Comparison of ENCODE assay signal across 1 cellular context in the genomic region with DNA sequence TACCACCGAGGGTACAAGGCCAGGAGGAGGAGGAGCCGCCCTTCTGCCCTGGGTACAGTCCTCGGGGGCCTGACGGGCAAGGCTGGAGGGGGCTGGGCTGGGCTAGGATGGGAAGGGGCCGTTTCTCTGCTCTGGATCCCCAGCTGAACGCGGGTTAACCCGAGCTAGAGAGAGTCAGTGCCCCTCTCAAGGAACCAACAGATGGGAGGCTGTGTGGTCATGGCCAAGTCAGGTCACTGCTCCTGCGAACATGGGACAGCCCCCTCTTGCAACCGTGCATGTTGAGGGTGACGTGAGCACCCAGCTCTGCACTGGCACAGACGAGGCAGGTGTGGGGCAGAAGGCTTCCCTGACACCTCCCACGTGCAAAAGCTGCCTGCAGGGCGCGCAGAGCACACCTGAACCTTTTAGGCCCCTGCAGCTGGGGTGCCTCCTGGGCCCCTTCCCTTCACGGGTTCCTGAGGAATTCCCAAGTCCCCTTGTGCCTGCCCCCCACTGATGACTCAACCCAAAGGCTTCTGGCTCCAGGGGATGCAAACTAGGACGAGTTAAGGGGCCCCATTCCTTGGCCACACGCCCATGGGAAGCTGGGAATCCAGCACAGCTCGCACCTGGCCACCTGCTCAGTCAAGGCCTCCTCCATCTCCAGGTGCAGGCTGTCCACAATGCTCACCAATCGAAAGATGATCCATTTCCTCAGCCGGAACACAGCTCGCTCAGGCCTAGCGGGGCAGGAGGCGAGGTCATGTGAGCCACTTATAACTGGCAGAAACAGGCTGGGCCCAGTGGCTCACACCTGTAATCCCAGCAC.
TF ChIP-seq lines count a peak whose summit lies in the region.

No MANE protein-coding gene starts in this region.

TF ChIP-seq in GM12878, 131 proteins besides CTCF, POLR2A, EP300 and RAD21:
- no peak for TF ChIP-seq ESRRA (IDR thresholded peaks at IDR 0.05; ENCODE audit: low read length)
- TF ChIP-seq CBX3 (IDR thresholded peaks at IDR 0.05; ENCODE audit: borderline replicate concordance, low read depth) = no peak
- TF ChIP-seq, protein P1, sequence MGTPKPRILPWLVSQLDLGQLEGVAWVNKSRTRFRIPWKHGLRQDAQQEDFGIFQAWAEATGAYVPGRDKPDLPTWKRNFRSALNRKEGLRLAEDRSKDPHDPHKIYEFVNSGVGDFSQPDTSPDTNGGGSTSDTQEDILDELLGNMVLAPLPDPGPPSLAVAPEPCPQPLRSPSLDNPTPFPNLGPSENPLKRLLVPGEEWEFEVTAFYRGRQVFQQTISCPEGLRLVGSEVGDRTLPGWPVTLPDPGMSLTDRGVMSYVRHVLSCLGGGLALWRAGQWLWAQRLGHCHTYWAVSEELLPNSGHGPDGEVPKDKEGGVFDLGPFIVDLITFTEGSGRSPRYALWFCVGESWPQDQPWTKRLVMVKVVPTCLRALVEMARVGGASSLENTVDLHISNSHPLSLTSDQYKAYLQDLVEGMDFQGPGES (IDR thresholded peaks at IDR 0.05) = no peak
- no peak for TF ChIP-seq BMI1 (IDR thresholded peaks at IDR 0.05; ENCODE audit: borderline replicate concordance)
- no peak for TF ChIP-seq CHD1 (IDR thresholded peaks at IDR 0.05; ENCODE audit: low read depth, low read length)
- no peak for TF ChIP-seq GABPA (IDR thresholded peaks at IDR 0.05; ENCODE audit: low read depth)
- no peak for TF ChIP-seq ZNF207 (IDR thresholded peaks at IDR 0.05; ENCODE audit: borderline replicate concordance)
- no peak for TF ChIP-seq MYC (IDR thresholded peaks at IDR 0.05; ENCODE audit: insufficient read depth, insufficient read length, insufficient replicate concordance, low read length, severe bottlenecking)
- TF ChIP-seq SUPT20H (IDR thresholded peaks at IDR 0.05; ENCODE audit: borderline replicate concordance, control insufficient read depth, low read depth, low read length) = no peak
- no peak for TF ChIP-seq NBN (IDR thresholded peaks at IDR 0.05)
- TF ChIP-seq, protein P2, sequence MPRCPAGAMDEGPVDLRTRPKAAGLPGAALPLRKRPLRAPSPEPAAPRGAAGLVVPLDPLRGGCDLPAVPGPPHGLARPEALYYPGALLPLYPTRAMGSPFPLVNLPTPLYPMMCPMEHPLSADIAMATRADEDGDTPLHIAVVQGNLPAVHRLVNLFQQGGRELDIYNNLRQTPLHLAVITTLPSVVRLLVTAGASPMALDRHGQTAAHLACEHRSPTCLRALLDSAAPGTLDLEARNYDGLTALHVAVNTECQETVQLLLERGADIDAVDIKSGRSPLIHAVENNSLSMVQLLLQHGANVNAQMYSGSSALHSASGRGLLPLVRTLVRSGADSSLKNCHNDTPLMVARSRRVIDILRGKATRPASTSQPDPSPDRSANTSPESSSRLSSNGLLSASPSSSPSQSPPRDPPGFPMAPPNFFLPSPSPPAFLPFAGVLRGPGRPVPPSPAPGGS (IDR thresholded peaks at IDR 0.05; ENCODE audit: borderline replicate concordance, insufficient read depth, low read depth, low read length, poor library complexity, severe bottlenecking) = no peak
- TF ChIP-seq, protein P3, sequence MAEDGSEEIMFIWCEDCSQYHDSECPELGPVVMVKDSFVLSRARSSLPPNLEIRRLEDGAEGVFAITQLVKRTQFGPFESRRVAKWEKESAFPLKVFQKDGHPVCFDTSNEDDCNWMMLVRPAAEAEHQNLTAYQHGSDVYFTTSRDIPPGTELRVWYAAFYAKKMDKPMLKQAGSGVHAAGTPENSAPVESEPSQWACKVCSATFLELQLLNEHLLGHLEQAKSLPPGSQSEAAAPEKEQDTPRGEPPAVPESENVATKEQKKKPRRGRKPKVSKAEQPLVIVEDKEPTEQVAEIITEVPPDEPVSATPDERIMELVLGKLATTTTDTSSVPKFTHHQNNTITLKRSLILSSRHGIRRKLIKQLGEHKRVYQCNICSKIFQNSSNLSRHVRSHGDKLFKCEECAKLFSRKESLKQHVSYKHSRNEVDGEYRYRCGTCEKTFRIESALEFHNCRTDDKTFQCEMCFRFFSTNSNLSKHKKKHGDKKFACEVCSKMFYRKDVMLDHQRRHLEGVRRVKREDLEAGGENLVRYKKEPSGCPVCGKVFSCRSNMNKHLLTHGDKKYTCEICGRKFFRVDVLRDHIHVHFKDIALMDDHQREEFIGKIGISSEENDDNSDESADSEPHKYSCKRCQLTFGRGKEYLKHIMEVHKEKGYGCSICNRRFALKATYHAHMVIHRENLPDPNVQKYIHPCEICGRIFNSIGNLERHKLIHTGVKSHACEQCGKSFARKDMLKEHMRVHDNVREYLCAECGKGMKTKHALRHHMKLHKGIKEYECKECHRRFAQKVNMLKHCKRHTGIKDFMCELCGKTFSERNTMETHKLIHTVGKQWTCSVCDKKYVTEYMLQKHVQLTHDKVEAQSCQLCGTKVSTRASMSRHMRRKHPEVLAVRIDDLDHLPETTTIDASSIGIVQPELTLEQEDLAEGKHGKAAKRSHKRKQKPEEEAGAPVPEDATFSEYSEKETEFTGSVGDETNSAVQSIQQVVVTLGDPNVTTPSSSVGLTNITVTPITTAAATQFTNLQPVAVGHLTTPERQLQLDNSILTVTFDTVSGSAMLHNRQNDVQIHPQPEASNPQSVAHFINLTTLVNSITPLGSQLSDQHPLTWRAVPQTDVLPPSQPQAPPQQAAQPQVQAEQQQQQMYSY (CRISPR knock-in tag; IDR thresholded peaks at IDR 0.05) = no peak
- no peak for TF ChIP-seq RAD51 (IDR thresholded peaks at IDR 0.05)
- TF ChIP-seq RUNX3 (IDR thresholded peaks at IDR 0.05; ENCODE audit: low read length) = no peak
- no peak for TF ChIP-seq TCF3 (IDR thresholded peaks at IDR 0.05; ENCODE audit: borderline replicate concordance, insufficient read depth, low read depth, low read length)
- no peak for TF ChIP-seq FOS (IDR thresholded peaks at IDR 0.05; ENCODE audit: borderline replicate concordance, extremely low read depth, insufficient read length)
- no peak for TF ChIP-seq RB1 (IDR thresholded peaks at IDR 0.05; ENCODE audit: borderline replicate concordance)
- TF ChIP-seq CEBPB (IDR thresholded peaks at IDR 0.05; ENCODE audit: borderline replicate concordance in 1 of 2, low read depth in 2 of 2, low read length in 2 of 2) = no peak
- TF ChIP-seq CBFB (IDR thresholded peaks at IDR 0.05; ENCODE audit: low read depth) = no peak
- TF ChIP-seq SIN3A (IDR thresholded peaks at IDR 0.05; ENCODE audit: low read depth, low read length) = no peak
